In the genomic region with DNA sequence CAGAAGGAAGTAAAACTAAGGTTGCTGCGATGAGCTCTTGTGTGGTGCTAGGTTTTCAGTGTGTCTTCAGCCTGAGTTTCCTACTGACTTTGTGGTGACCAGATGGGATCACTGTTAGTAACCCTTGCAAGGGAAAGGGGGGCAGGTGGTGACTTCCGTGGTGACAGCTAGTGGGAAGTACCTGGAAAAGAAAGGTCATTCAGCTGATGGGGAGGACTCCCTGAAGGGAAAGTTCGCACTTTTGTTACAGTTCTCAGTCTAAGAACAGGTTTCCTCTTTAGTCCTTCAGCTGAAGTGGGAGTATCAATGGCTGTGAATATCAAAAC, we compare ENCODE assay signal across 1 cellular context.
TF ChIP-seq lines count a peak whose summit lies in the region.

No MANE protein-coding gene starts in this region.

TF ChIP-seq in K562, 482 proteins besides CTCF, POLR2A, EP300 and RAD21:
- no peak for TF ChIP-seq DIDO1 (tag; IDR thresholded peaks at IDR 0.05; ENCODE audit: low read depth)
- no peak for TF ChIP-seq POU5F1 (IDR thresholded peaks at IDR 0.05; ENCODE audit: borderline replicate concordance, low read depth, low read length, partially characterized antibody)
- TF ChIP-seq ZNF263 (CRISPR knock-in tag; IDR thresholded peaks at IDR 0.05; ENCODE audit: borderline replicate concordance): peak; percentile 63; the same call in 1 of the 2 replicates
- TF ChIP-seq KAT2B (IDR thresholded peaks at IDR 0.05; ENCODE audit: low read depth, low read length): no peak
- TF ChIP-seq ZNF174 (CRISPR knock-in tag; IDR thresholded peaks at IDR 0.05): no peak
- TF ChIP-seq, protein P1, sequence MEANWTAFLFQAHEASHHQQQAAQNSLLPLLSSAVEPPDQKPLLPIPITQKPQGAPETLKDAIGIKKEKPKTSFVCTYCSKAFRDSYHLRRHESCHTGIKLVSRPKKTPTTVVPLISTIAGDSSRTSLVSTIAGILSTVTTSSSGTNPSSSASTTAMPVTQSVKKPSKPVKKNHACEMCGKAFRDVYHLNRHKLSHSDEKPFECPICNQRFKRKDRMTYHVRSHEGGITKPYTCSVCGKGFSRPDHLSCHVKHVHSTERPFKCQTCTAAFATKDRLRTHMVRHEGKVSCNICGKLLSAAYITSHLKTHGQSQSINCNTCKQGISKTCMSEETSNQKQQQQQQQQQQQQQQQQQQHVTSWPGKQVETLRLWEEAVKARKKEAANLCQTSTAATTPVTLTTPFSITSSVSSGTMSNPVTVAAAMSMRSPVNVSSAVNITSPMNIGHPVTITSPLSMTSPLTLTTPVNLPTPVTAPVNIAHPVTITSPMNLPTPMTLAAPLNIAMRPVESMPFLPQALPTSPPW (CRISPR knock-in tag; IDR thresholded peaks at IDR 0.05): peak; percentile 59
- TF ChIP-seq FOXA1 (IDR thresholded peaks at IDR 0.05; ENCODE audit: borderline replicate concordance): no peak
- no peak for TF ChIP-seq RFX7 (CRISPR knock-in tag; IDR thresholded peaks at IDR 0.05)
- TF ChIP-seq RBM39 (optimal IDR thresholded peaks at IDR 0.05; ENCODE audit: low read depth, low read length): no peak
- TF ChIP-seq, protein P2, sequence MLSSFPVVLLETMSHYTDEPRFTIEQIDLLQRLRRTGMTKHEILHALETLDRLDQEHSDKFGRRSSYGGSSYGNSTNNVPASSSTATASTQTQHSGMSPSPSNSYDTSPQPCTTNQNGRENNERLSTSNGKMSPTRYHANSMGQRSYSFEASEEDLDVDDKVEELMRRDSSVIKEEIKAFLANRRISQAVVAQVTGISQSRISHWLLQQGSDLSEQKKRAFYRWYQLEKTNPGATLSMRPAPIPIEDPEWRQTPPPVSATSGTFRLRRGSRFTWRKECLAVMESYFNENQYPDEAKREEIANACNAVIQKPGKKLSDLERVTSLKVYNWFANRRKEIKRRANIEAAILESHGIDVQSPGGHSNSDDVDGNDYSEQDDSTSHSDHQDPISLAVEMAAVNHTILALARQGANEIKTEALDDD (IDR thresholded peaks at IDR 0.05): peak; percentile 96
- TF ChIP-seq JUNB (CRISPR knock-in tag; conservative IDR thresholded peaks at IDR 0.05): no peak
- TF ChIP-seq, protein P3, sequence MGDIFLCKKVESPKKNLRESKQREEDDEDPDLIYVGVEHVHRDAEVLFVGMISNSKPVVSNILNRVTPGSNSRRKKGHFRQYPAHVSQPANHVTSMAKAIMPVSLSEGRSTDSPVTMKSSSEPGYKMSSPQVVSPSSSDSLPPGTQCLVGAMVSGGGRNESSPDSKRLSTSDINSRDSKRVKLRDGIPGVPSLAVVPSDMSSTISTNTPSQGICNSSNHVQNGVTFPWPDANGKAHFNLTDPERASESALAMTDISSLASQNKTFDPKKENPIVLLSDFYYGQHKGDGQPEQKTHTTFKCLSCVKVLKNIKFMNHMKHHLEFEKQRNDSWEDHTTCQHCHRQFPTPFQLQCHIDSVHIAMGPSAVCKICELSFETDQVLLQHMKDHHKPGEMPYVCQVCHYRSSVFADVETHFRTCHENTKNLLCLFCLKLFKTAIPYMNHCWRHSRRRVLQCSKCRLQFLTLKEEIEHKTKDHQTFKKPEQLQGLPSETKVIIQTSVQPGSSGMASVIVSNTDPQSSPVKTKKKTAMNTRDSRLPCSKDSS (IDR thresholded peaks at IDR 0.05; ENCODE audit: low read depth, partially characterized antibody): no peak
- TF ChIP-seq, protein P4, sequence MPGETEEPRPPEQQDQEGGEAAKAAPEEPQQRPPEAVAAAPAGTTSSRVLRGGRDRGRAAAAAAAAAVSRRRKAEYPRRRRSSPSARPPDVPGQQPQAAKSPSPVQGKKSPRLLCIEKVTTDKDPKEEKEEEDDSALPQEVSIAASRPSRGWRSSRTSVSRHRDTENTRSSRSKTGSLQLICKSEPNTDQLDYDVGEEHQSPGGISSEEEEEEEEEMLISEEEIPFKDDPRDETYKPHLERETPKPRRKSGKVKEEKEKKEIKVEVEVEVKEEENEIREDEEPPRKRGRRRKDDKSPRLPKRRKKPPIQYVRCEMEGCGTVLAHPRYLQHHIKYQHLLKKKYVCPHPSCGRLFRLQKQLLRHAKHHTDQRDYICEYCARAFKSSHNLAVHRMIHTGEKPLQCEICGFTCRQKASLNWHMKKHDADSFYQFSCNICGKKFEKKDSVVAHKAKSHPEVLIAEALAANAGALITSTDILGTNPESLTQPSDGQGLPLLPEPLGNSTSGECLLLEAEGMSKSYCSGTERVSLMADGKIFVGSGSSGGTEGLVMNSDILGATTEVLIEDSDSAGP (CRISPR knock-in tag; IDR thresholded peaks at IDR 0.05): no peak
- TF ChIP-seq, protein P5, sequence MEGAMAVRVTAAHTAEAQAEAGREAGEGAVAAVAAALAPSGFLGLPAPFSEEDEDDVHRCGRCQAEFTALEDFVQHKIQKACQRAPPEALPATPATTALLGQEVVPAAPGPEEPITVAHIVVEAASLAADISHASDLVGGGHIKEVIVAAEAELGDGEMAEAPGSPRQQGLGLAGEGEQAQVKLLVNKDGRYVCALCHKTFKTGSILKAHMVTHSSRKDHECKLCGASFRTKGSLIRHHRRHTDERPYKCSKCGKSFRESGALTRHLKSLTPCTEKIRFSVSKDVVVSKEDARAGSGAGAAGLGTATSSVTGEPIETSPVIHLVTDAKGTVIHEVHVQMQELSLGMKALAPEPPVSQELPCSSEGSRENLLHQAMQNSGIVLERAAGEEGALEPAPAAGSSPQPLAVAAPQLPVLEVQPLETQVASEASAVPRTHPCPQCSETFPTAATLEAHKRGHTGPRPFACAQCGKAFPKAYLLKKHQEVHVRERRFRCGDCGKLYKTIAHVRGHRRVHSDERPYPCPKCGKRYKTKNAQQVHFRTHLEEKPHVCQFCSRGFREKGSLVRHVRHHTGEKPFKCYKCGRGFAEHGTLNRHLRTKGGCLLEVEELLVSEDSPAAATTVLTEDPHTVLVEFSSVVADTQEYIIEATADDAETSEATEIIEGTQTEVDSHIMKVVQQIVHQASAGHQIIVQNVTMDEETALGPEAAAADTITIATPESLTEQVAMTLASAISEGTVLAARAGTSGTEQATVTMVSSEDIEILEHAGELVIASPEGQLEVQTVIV (CRISPR knock-in tag; IDR thresholded peaks at IDR 0.05; ENCODE audit: borderline replicate concordance): no peak
- TF ChIP-seq FOSL1 (tag; conservative IDR thresholded peaks at IDR 0.05): no peak
- TF ChIP-seq, protein P6, sequence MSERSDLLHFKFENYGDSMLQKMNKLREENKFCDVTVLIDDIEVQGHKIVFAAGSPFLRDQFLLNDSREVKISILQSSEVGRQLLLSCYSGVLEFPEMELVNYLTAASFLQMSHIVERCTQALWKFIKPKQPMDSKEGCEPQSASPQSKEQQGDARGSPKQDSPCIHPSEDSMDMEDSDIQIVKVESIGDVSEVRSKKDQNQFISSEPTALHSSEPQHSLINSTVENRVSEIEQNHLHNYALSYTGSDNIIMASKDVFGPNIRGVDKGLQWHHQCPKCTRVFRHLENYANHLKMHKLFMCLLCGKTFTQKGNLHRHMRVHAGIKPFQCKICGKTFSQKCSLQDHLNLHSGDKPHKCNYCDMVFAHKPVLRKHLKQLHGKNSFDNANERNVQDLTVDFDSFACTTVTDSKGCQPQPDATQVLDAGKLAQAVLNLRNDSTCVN (CRISPR knock-in tag; IDR thresholded peaks at IDR 0.05): no peak
- TF ChIP-seq LARP7 (IDR thresholded peaks at IDR 0.05): no peak
- TF ChIP-seq ZNF436 (CRISPR knock-in tag; IDR thresholded peaks at IDR 0.05): 0 out of 2 replicates have a peak, but pooled peaks have one; percentile 13
- no peak for TF ChIP-seq RBM17 (IDR thresholded peaks at IDR 0.05; ENCODE audit: borderline replicate concordance, low read depth, low read length)
- no peak for TF ChIP-seq TCF7L2 (IDR thresholded peaks at IDR 0.05; ENCODE audit: low read depth, low read length)
- TF ChIP-seq ESRRA (IDR thresholded peaks at IDR 0.05; ENCODE audit: borderline replicate concordance, low read depth): peak; percentile 11; the same call in 1 of the 2 replicates
- TF ChIP-seq NR4A1 (CRISPR knock-in tag; IDR thresholded peaks at IDR 0.05): 0 out of 2 replicates have a peak, but pooled peaks have one; percentile 23
- no peak for TF ChIP-seq NR4A1 (tag; IDR thresholded peaks at IDR 0.05)
- TF ChIP-seq MYC (IDR thresholded peaks at IDR 0.05; ENCODE audit: low read depth, low read length): no peak
- TF ChIP-seq MYC (CRISPR knock-in tag; IDR thresholded peaks at IDR 0.05; ENCODE audit: borderline replicate concordance, low read depth): no peak
